In genomic region chrX:39654183-39654925, GRCh38 we compare ENCODE assay signal across 24 cellular contexts.
A peak's percentile ranks its signal among the peaks of the same experiment; 100 is the strongest.
DNase-seq lines count a peak whose midpoint lies in the region; ATAC-seq, FAIRE-seq and TF ChIP-seq lines count a peak whose summit lies in the region.
"Had no signal": no experiment of that assay in that cellular context is flagged by ENCODE, and none has a peak within 500 bp of the region (broad histone marks: within the 10 kb centered on the region; RNA-seq: fewer than 3 reads in every experiment).

No MANE protein-coding gene starts in this region.

- H2AK5ac ChIP-seq in mesendoderm (ENCODE audit: low read length): no peak overlapping the region

- H4K8ac ChIP-seq in mesendoderm (ENCODE audit: low read depth, low read length): no peak overlapping the region

- H3K4me1 ChIP-seq in A673 (ENCODE audit: insufficient read depth, low read length, poor library complexity, severe bottlenecking): peaks cover 22% of the 10 kb centered on the region
- peaks cover 23% of the 10 kb centered on the region for H3K4me1 ChIP-seq in HUES64 (ENCODE audit: insufficient read depth, low read length)
- peaks cover 2% of the 10 kb centered on the region for H3K4me1 ChIP-seq in astrocyte (ENCODE audit: insufficient read depth, low read length)
- H3K4me1 ChIP-seq in mesendoderm (ENCODE audit: control insufficient read depth, low read depth, low read length): no peaks in the 10 kb centered on the region
- H3K4me1 ChIP-seq in transverse colon: no peaks in the 10 kb centered on the region
- H3K4me1 ChIP-seq: colonic mucosa had no signal

- H3K4me2 ChIP-seq in astrocyte (ENCODE audit: low read length) (peak overlapping the region; percentile 42), mesendoderm (ENCODE audit: low read length) (no peak overlapping the region)

- H2AFZ ChIP-seq in astrocyte (ENCODE audit: low read depth, low read length): no peak overlapping the region

- TF ChIP-seq EP300 in transverse colon (IDR thresholded peaks at IDR 0.05; ENCODE audit: low read depth): no peak

- H3K79me2 ChIP-seq in astrocyte (ENCODE audit: insufficient read depth, low read length): no peaks in the 10 kb centered on the region
- H3K79me2 ChIP-seq in mesendoderm (ENCODE audit: control insufficient read depth, insufficient read depth, low read length): no peaks in the 10 kb centered on the region

- peaks cover 7% of the 10 kb centered on the region for H3K4me1 Mint-ChIP-seq in astrocyte (ENCODE audit: low read depth, unreplicated experiment)

- no peaks in the 10 kb centered on the region for H3K79me1 ChIP-seq in mesendoderm (ENCODE audit: low read length)

- H3K27me3 Mint-ChIP-seq in astrocyte (ENCODE audit: low read depth, unreplicated experiment): peaks cover 20% of the 10 kb centered on the region
- H3K27me3 Mint-ChIP-seq: activated CD8-positive, alpha-beta T cell treated with anti-CD3 and anti-CD28 coated beads for 36 hours had no signal

- H3K9me3 ChIP-seq in A673 (ENCODE audit: low read depth, low read length, poor library complexity, severe bottlenecking) (no peaks in the 10 kb centered on the region), HUES64 (ENCODE audit: insufficient read depth, low read depth, low read length) (no peaks in the 10 kb centered on the region), astrocyte (ENCODE audit: insufficient read depth, low read depth, low read length) (no peaks in the 10 kb centered on the region), transverse colon (no peaks in the 10 kb centered on the region)
- H3K9me3 ChIP-seq: colonic mucosa had no signal

- no peak for ATAC-seq in GM18907 (IDR thresholded peaks at IDR 0.05; ENCODE audit: unreplicated experiment)
- ATAC-seq: GM12878; naive thymus-derived CD4-positive, alpha-beta T cell had no signal

- peak; percentile 16 for DNase-seq in A673 (ENCODE audit: low spot score)
- no peak for DNase-seq in astrocyte (ENCODE audit: low read depth)
- DNase-seq in mesendoderm: no peak
- no peak for DNase-seq in transverse colon
- DNase-seq in NCI-H2081 treated with DMSO at 0.1 percent for 48 hours (lab: John Stamatoyannopoulos, UW): no peak
- no peak for DNase-seq in HPDE6-E6E7 (ENCODE audit: extremely low spot score)
- DNase-seq: ACHN; activated CD8-positive, alpha-beta T cell treated with anti-CD3 and anti-CD28 coated beads for 36 hours; activated naive CD4-positive, alpha-beta T cell treated with anti-CD3 and anti-CD28 coated beads, Interleukin-2, amount 50 U/mL, for 16 hours; activated T-cell treated with anti-CD3 and anti-CD28 coated beads, Interleukin-2, amount 50 U/mL, for 48 hours; colonic mucosa; GF-D8; mesenchymal stem cell; naive thymus-derived CD4-positive, alpha-beta T cell; NCI-H1105 treated with DMSO at 0.1 percent for 48 hours; NCI-H2107; stimulated activated CD4-positive, alpha-beta T cell treated with anti-CD3 and anti-CD28 coated beads, Interleukin-4, amount 100 ng/mL, for 1 hour; T-helper 9 cell had no signal

- no peak for TF ChIP-seq CTCF in A673 (conservative IDR thresholded peaks at IDR 0.05; ENCODE audit: low read depth, low read length)
- TF ChIP-seq CTCF in astrocyte (IDR thresholded peaks at IDR 0.05; ENCODE audit: insufficient read depth, low read depth, low read length): no peak
- no peak for TF ChIP-seq CTCF in transverse colon (IDR thresholded peaks at IDR 0.05)

- POLR2A ChIA-PET in A673 (lab: Charles Lee; ENCODE audit: low non-redundant PET): no interaction called here

- TF ChIP-seq POLR2A in transverse colon (IDR thresholded peaks at IDR 0.05): no peak

- H2BK15ac ChIP-seq in mesendoderm (replicated peaks; ENCODE audit: low read depth): peak overlapping the region; percentile 25

- CTCF ChIA-PET in A673 (lab: Charles Lee): no interaction called here

- no peaks in the 10 kb centered on the region for H3K36me3 Mint-ChIP-seq in astrocyte (ENCODE audit: low read depth, unreplicated experiment)
- H3K36me3 Mint-ChIP-seq: naive thymus-derived CD4-positive, alpha-beta T cell had no signal

- no peak overlapping the region for H4K5ac ChIP-seq in mesendoderm (ENCODE audit: low read length)

- H3K4me3 Mint-ChIP-seq in astrocyte (ENCODE audit: unreplicated experiment): no peak overlapping the region
- H3K4me3 Mint-ChIP-seq: activated CD8-positive, alpha-beta T cell treated with anti-CD3 and anti-CD28 coated beads for 36 hours; naive thymus-derived CD4-positive, alpha-beta T cell had no signal

- H4K20me1 ChIP-seq in astrocyte (ENCODE audit: insufficient read depth, low read length): no peaks in the 10 kb centered on the region

- FAIRE-seq in astrocyte (lab: Jason Lieb, UNC): no peak
- FAIRE-seq: endothelial cell of umbilical vein, GM12878, urothelium cell line had no signal

- in situ Hi-C loops in transverse colon (cut with MboI; ENCODE audit: low pct_ligation_motif_present in 1 of 4, low pct_unique_long_range_greater_than_20kb in 1 of 4, low sequenced_read_pairs in 3 of 4): no loop called here

- no peaks in the 10 kb centered on the region for H3K9me3 Mint-ChIP-seq in astrocyte (ENCODE audit: unreplicated experiment)
- H3K9me3 Mint-ChIP-seq: activated CD8-positive, alpha-beta T cell treated with anti-CD3 and anti-CD28 coated beads for 36 hours had no signal

- peak overlapping the region; percentile 48 for H3K27ac ChIP-seq in A673 (ENCODE audit: low read depth, low read length, poor library complexity, severe bottlenecking)
- H3K27ac ChIP-seq in HUES64 (ENCODE audit: low read depth, low read length): peak overlapping the region; percentile 92
- H3K27ac ChIP-seq in astrocyte (ENCODE audit: low read depth, low read length): no peak overlapping the region
- no peak overlapping the region for H3K27ac ChIP-seq in mesendoderm (ENCODE audit: low read depth, low read length)
- H3K27ac ChIP-seq in transverse colon: no peak overlapping the region
- H3K27ac ChIP-seq: colonic mucosa, skin epidermis had no signal

- H3K9ac ChIP-seq in HUES64 (ENCODE audit: low read depth, low read length) (peak overlapping the region; percentile 58), astrocyte (ENCODE audit: low read length) (no peak overlapping the region), mesendoderm (ENCODE audit: low read length) (peak overlapping the region; percentile 24)

- peak overlapping the region; percentile 14 for H3K27ac Mint-ChIP-seq in astrocyte (ENCODE audit: unreplicated experiment)
- H3K27ac Mint-ChIP-seq: activated CD8-positive, alpha-beta T cell treated with anti-CD3 and anti-CD28 coated beads for 36 hours had no signal

- WGBS in HUES64: 13% methylated on average over 13 of the region's 16 CpGs
- WGBS in mesendoderm (ENCODE audit: extremely low coverage, insufficient coverage, low lambda C conversion rate): no CpG with 5 or more reads among the region's 16 CpGs
- 71 to 76% methylated on average over 5 to 16 of the region's 16 CpGs for WGBS in transverse colon (ENCODE audit: low coverage in 1 of 2), 2 donors

- H2BK120ac ChIP-seq in mesendoderm (ENCODE audit: low read depth, low read length): peak overlapping the region; percentile 74

- H3K27me3 ChIP-seq in A673 (replicated peaks; ENCODE audit: insufficient read depth, low read depth, low read length, poor library complexity): no peaks in the 10 kb centered on the region
- no peaks in the 10 kb centered on the region for H3K27me3 ChIP-seq in HUES64 (ENCODE audit: insufficient read depth, low read length)
- H3K27me3 ChIP-seq in astrocyte (ENCODE audit: insufficient read depth, low read length): peaks cover 14% of the 10 kb centered on the region
- no peaks in the 10 kb centered on the region for H3K27me3 ChIP-seq in mesendoderm (ENCODE audit: insufficient read depth, low read length, poor library complexity)
- no peaks in the 10 kb centered on the region for H3K27me3 ChIP-seq in transverse colon

- H2BK5ac ChIP-seq in mesendoderm (ENCODE audit: low read length): no peak overlapping the region

- H3K4me3 ChIP-seq in A673 (ENCODE audit: low read depth, low read length, poor library complexity, severe bottlenecking) (no peak overlapping the region), HUES64 (ENCODE audit: low read length) (peak overlapping the region; percentile 34), astrocyte (ENCODE audit: insufficient read depth, low read depth, low read length) (no peak overlapping the region), mesendoderm (ENCODE audit: low read length) (no peak overlapping the region), transverse colon (no peak overlapping the region)
- H3K4me3 ChIP-seq: colonic mucosa, GM12878, skin epidermis had no signal

- no peaks in the 10 kb centered on the region for H3K36me3 ChIP-seq in A673 (ENCODE audit: insufficient read depth, low read length, poor library complexity, severe bottlenecking)
- H3K36me3 ChIP-seq in HUES64 (ENCODE audit: insufficient read depth, low read length): no peaks in the 10 kb centered on the region
- H3K36me3 ChIP-seq in astrocyte (ENCODE audit: insufficient read depth, low read length): no peaks in the 10 kb centered on the region
- no peaks in the 10 kb centered on the region for H3K36me3 ChIP-seq in mesendoderm (ENCODE audit: control insufficient read depth, insufficient read depth, low read length)
- no peaks in the 10 kb centered on the region for H3K36me3 ChIP-seq in transverse colon
- H3K36me3 ChIP-seq: colonic mucosa had no signal

- peak overlapping the region; percentile 90 for H3K4ac ChIP-seq in mesendoderm (ENCODE audit: low read depth, low read length)

- intact Hi-C loops in A673 (cut with micrococcal nuclease; ENCODE audit: unreplicated experiment) (no loop called here), transverse colon (cut with DNase I; ENCODE audit: low total_unique reads) (no loop called here)

- peak overlapping the region; percentile 53 for H3K18ac ChIP-seq in mesendoderm (ENCODE audit: low read length)

- BruUV-seq in A673 (replicated peaks; lab: Mats Ljungman, UMichigan): no TSS peak

- no peak overlapping the region for H3K23ac ChIP-seq in mesendoderm (ENCODE audit: low read length)

- peak overlapping the region; percentile 79 for H3K56ac ChIP-seq in mesendoderm (ENCODE audit: low read length)

Comparison
In these comparisons a context has a peak if more than half of its experiments do, and no peak if none do; other contexts are left out.
1. H3K27ac ChIP-seq: peak in A673 (single experiment) and HUES64 (single experiment); none in astrocyte (single experiment), mesendoderm (single experiment) and transverse colon (0 of 4).